In genomic region chr5:43007911-43008368, GRCh38 we compare ENCODE assay signal across 8 cellular contexts. TPM values are rescaled to one million over a fixed set of nuclear protein-coding genes. Genes with fewer than 3 reads are reported as not detected.
A peak's percentile ranks its signal among the peaks of the same experiment; 100 is the strongest.
DNase-seq lines count a peak whose midpoint lies in the region; ATAC-seq and TF ChIP-seq lines count a peak whose summit lies in the region.

No MANE protein-coding gene starts in this region.

- in situ Hi-C loops in Caki2 (cut with HindIII; ENCODE audit: low pct_unique_long_range_greater_than_20kb, low sequenced_read_pairs): no loop called here

- peaks cover 15% of the 10 kb centered on the region for H3K4me1 Mint-ChIP-seq in endothelial cell (ENCODE audit: unreplicated experiment)
- H3K4me1 Mint-ChIP-seq in stimulated activated naive CD8-positive, alpha-beta T cell treated with anti-CD3 and anti-CD28 coated beads, Interleukin-15, Interleukin-2, amounts not matched to agents 100 ng/mL and 50 ng/mL, for 24 hours (ENCODE audit: low read depth): peaks cover 37% of the 10 kb centered on the region

- H3K4me1 ChIP-seq in muscle layer of duodenum (ENCODE audit: control insufficient read depth in 1 of 2, insufficient read depth in 2 of 2, low read length in 2 of 2): peaks cover 0 to 8% of the 10 kb centered on the region in 2 donors

- H3K27ac ChIP-seq in muscle layer of duodenum (ENCODE audit: low read length): peak overlapping the region; percentile 83

- peak; percentile 48 for ATAC-seq in GM21381 (IDR thresholded peaks at IDR 0.05; ENCODE audit: unreplicated experiment)

- peaks cover 13% of the 10 kb centered on the region for H3K27me3 Mint-ChIP-seq in endothelial cell (ENCODE audit: unreplicated experiment)
- H3K27me3 Mint-ChIP-seq in stimulated activated naive CD8-positive, alpha-beta T cell treated with anti-CD3 and anti-CD28 coated beads, Interleukin-15, Interleukin-2, amounts not matched to agents 100 ng/mL and 50 ng/mL, for 24 hours: no peaks in the 10 kb centered on the region

- H3K4me3 ChIP-seq in muscle layer of duodenum (ENCODE audit: low read depth in 1 of 2, low read length in 2 of 2): peak overlapping the region; percentile 60 to 81

- H3K4me3 Mint-ChIP-seq in endothelial cell (ENCODE audit: unreplicated experiment): peak overlapping the region; percentile 89
- peak overlapping the region; percentile 87 for H3K4me3 Mint-ChIP-seq in stimulated activated naive CD8-positive, alpha-beta T cell treated with anti-CD3 and anti-CD28 coated beads, Interleukin-15, Interleukin-2, amounts not matched to agents 100 ng/mL and 50 ng/mL, for 24 hours

- peaks cover 31% of the 10 kb centered on the region for H3K27me3 ChIP-seq in muscle layer of duodenum (ENCODE audit: low read depth, low read length)

- peak; percentile 88 for DNase-seq in Caki2 (ENCODE audit: low read depth)
- DNase-seq in HT-29 (ENCODE audit: low spot score): peak; percentile 94
- DNase-seq in NOMO-1 treated with DMSO at 0.1 percent for 48 hours (lab: John Stamatoyannopoulos, UW; ENCODE audit: unreplicated experiment): peak; percentile 98
- peak; percentile 90 for DNase-seq in activated CD8-positive, alpha-beta memory T cell treated with anti-CD3 and anti-CD28 coated beads for 24 hours
- peak; percentile 68 for DNase-seq in endothelial cell (ENCODE audit: low spot score)

- H3K27ac Mint-ChIP-seq in endothelial cell (ENCODE audit: unreplicated experiment): peak overlapping the region; percentile 94
- peak overlapping the region; percentile 92 for H3K27ac Mint-ChIP-seq in stimulated activated naive CD8-positive, alpha-beta T cell treated with anti-CD3 and anti-CD28 coated beads, Interleukin-15, Interleukin-2, amounts not matched to agents 100 ng/mL and 50 ng/mL, for 24 hours

- TF ChIP-seq CTCF in endothelial cell (IDR thresholded peaks at IDR 0.05; ENCODE audit: unreplicated experiment): no peak

- no peaks in the 10 kb centered on the region for H3K36me3 Mint-ChIP-seq in endothelial cell (ENCODE audit: low read depth, unreplicated experiment)
- no peaks in the 10 kb centered on the region for H3K36me3 Mint-ChIP-seq in stimulated activated naive CD8-positive, alpha-beta T cell treated with anti-CD3 and anti-CD28 coated beads, Interleukin-15, Interleukin-2, amounts not matched to agents 100 ng/mL and 50 ng/mL, for 24 hours (ENCODE audit: low read depth)

- H3K9me3 Mint-ChIP-seq in endothelial cell (ENCODE audit: unreplicated experiment): no peaks in the 10 kb centered on the region
- no peaks in the 10 kb centered on the region for H3K9me3 Mint-ChIP-seq in stimulated activated naive CD8-positive, alpha-beta T cell treated with anti-CD3 and anti-CD28 coated beads, Interleukin-15, Interleukin-2, amounts not matched to agents 100 ng/mL and 50 ng/mL, for 24 hours

- H3K36me3 ChIP-seq in muscle layer of duodenum (ENCODE audit: control insufficient read depth in 1 of 2, insufficient read depth in 2 of 2, low read length in 2 of 2): no peaks in the 10 kb centered on the region

- no peaks in the 10 kb centered on the region for H3K9me3 ChIP-seq in muscle layer of duodenum (ENCODE audit: control insufficient read depth in 1 of 2, low read length in 2 of 2)

RNA-seq across cellular contexts. Expression of gene ANXA2R, which starts 32.2 kb away (rescaled TPM):
- 1.7 TPM in 1 of 2 replicates, not detected in the other for total RNA-seq in Caki2 (2014; rRNA removed; shearing (Covaris generic); ENCODE audit: low replicate concordance)
- 21.1 and 22.7 TPM in 2 replicates for total RNA-seq in HT-29 (2014; rRNA removed; shearing (Covaris generic))
- total RNA-seq in endothelial cell (ENCODE audit: unreplicated experiment): 1.1 TPM

Comparison
In these comparisons a context has a peak if more than half of its experiments do, and no peak if none do; other contexts are left out.
1. Peak in every context shown above with its lines: DNase-seq, ATAC-seq, H3K4me3 ChIP-seq and H3K27ac ChIP-seq.